Comparison of ENCODE assay signal across 31 cellular contexts in the genomic region with DNA sequence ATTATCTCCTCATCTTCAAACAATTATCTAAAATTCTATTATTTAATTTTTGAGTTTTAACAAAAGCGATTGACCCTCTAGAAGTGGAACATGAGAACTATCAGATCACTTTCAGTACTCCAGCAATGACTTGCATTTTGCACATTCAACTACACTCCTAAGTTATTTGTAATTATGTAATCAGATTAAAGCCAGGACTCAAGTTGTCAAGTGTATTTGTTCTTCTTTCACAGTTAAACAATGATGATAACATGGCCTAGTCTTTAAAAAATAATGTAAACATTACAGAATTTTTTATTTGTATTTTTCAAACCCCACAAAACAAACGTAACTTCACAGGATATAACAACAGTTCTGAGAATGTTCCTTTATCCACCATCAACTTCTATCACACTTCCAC.
"Had no signal": no experiment of that assay in that cellular context is flagged by ENCODE, and none has a peak within 500 bp of the region (broad histone marks: within the 10 kb centered on the region; RNA-seq: fewer than 3 reads in every experiment).

No MANE protein-coding gene starts in this region.

- H3K4me1 ChIP-seq: breast epithelium, esophagus muscularis mucosa, foreskin keratinocyte, heart left ventricle, upper lobe of left lung had no signal

- FAIRE-seq: TTC549 had no signal

- H3K27me3 Mint-ChIP-seq: activated CD4-positive, alpha-beta memory T cell treated with anti-CD3 and anti-CD28 coated beads, Interleukin-2, amount 10 ng/mL, durations not matched to agents 7 days and 5 days; activated CD4-positive, alpha-beta T cell treated with anti-CD3 and anti-CD28 coated beads, Interleukin-2, amount 10 ng/mL, durations not matched to agents 24 days and 14 days; activated naive CD4-positive, alpha-beta T cell treated with anti-CD3 and anti-CD28 coated beads, Interleukin-2, amount 50 U/mL, for 24 hours; activated T-cell treated with anti-CD3 and anti-CD28 coated beads, Interleukin-2, amount 50 U/mL, for 24 hours; activated T-helper 17 cell treated with anti-CD3 and anti-CD28 coated beads, Interleukin-2, amount 50 U/mL, for 72 hours; naive B cell; progenitor cell of endocrine pancreas; stimulated activated naive CD8-positive, alpha-beta T cell treated with anti-CD3 and anti-CD28 coated beads, Interleukin-15, amount 100 ng/mL, for 72 hours had no signal

- H3K36me3 Mint-ChIP-seq: activated naive CD4-positive, alpha-beta T cell treated with anti-CD3 and anti-CD28 coated beads, Interleukin-2, amount 50 U/mL, for 24 hours; immature natural killer cell; mesothelial cell of epicardium; naive B cell; stimulated activated effector memory CD8-positive, alpha-beta T cell treated with anti-CD3 and anti-CD28 coated beads, Interleukin-12 subunit alpha, Interleukin-12 subunit beta, amount 100 ng/mL, for 72 hours had no signal

- DNase-seq: activated CD4-positive, alpha-beta memory T cell treated with anti-CD3 and anti-CD28 coated beads, Interleukin-2, amount 10 ng/mL, durations not matched to agents 7 days and 5 days; activated CD4-positive, alpha-beta T cell treated with anti-CD3 and anti-CD28 coated beads, Interleukin-2, amount 10 ng/mL, durations not matched to agents 24 days and 14 days; activated CD8-positive, alpha-beta memory T cell treated with anti-CD3 and anti-CD28 coated beads, Interleukin-2, amount 50 U/mL, for 48 hours; activated gamma-delta T cell treated with Interleukin-2 at 50 U/mL for 16 hours; activated T-cell treated with anti-CD3 and anti-CD28 coated beads, Interleukin-2, amount 50 U/mL, for 24 hours; central memory CD4-positive, alpha-beta T cell; foreskin keratinocyte; heart left ventricle; hypothalamus; immature natural killer cell; kidney; left colon; naive B cell; ovary; stimulated activated CD4-positive, alpha-beta T cell treated with anti-CD3 and anti-CD28 coated beads, Interleukin-4, amount 100 ng/mL, for 24 hours; stimulated activated naive CD8-positive, alpha-beta T cell treated with anti-CD3 and anti-CD28 coated beads, Interleukin-15, amount 100 ng/mL, for 72 hours; substantia nigra; T-helper 9 cell; upper lobe of left lung had no signal

- H3K9me3 Mint-ChIP-seq: activated CD4-positive, alpha-beta memory T cell treated with anti-CD3 and anti-CD28 coated beads, Interleukin-2, amount 10 ng/mL, durations not matched to agents 7 days and 5 days; activated CD4-positive, alpha-beta T cell treated with anti-CD3 and anti-CD28 coated beads, Interleukin-2, amount 10 ng/mL, durations not matched to agents 24 days and 14 days; activated naive CD4-positive, alpha-beta T cell treated with anti-CD3 and anti-CD28 coated beads, Interleukin-2, amount 50 U/mL, for 24 hours; activated T-cell treated with anti-CD3 and anti-CD28 coated beads, Interleukin-2, amount 50 U/mL, for 24 hours; activated T-helper 17 cell treated with anti-CD3 and anti-CD28 coated beads, Interleukin-2, amount 50 U/mL, for 72 hours; mesothelial cell of epicardium; stimulated activated naive CD8-positive, alpha-beta T cell treated with anti-CD3 and anti-CD28 coated beads, Interleukin-15, amount 100 ng/mL, for 72 hours had no signal

- H3K9me3 ChIP-seq: breast epithelium, esophagus muscularis mucosa, heart left ventricle, ovary, upper lobe of left lung had no signal

- H3K4me3 ChIP-seq: breast epithelium, esophagus muscularis mucosa, heart left ventricle, ovary, skin epidermis, upper lobe of left lung had no signal

- H3K36me3 ChIP-seq: breast epithelium, esophagus muscularis mucosa, heart left ventricle, ovary, upper lobe of left lung had no signal

- H3K27me3 ChIP-seq: breast epithelium, foreskin keratinocyte, heart left ventricle, ovary, upper lobe of left lung had no signal

- H3K27ac ChIP-seq: breast epithelium, esophagus muscularis mucosa, foreskin keratinocyte, heart left ventricle, ovary, skin epidermis, upper lobe of left lung, VCaP had no signal

- H3K4me1 Mint-ChIP-seq: activated CD4-positive, alpha-beta memory T cell treated with anti-CD3 and anti-CD28 coated beads, Interleukin-2, amount 10 ng/mL, durations not matched to agents 7 days and 5 days; activated CD4-positive, alpha-beta T cell treated with anti-CD3 and anti-CD28 coated beads, Interleukin-2, amount 10 ng/mL, durations not matched to agents 24 days and 14 days; activated naive CD4-positive, alpha-beta T cell treated with anti-CD3 and anti-CD28 coated beads, Interleukin-2, amount 50 U/mL, for 24 hours; activated T-helper 17 cell treated with anti-CD3 and anti-CD28 coated beads, Interleukin-2, amount 50 U/mL, for 72 hours; immature natural killer cell; naive B cell; stimulated activated effector memory CD8-positive, alpha-beta T cell treated with anti-CD3 and anti-CD28 coated beads, Interleukin-12 subunit alpha, Interleukin-12 subunit beta, amount 100 ng/mL, for 72 hours; stimulated activated naive CD8-positive, alpha-beta T cell treated with anti-CD3 and anti-CD28 coated beads, Interleukin-15, amount 100 ng/mL, for 72 hours had no signal

- H3K4me3 Mint-ChIP-seq: activated CD4-positive, alpha-beta memory T cell treated with anti-CD3 and anti-CD28 coated beads, Interleukin-2, amount 10 ng/mL, durations not matched to agents 7 days and 5 days; activated CD4-positive, alpha-beta T cell treated with anti-CD3 and anti-CD28 coated beads, Interleukin-2, amount 10 ng/mL, durations not matched to agents 24 days and 14 days; activated naive CD4-positive, alpha-beta T cell treated with anti-CD3 and anti-CD28 coated beads, Interleukin-2, amount 50 U/mL, for 24 hours; activated T-cell treated with anti-CD3 and anti-CD28 coated beads, Interleukin-2, amount 50 U/mL, for 24 hours; activated T-helper 17 cell treated with anti-CD3 and anti-CD28 coated beads, Interleukin-2, amount 50 U/mL, for 72 hours; immature natural killer cell; mesothelial cell of epicardium; naive B cell; stimulated activated effector memory CD8-positive, alpha-beta T cell treated with anti-CD3 and anti-CD28 coated beads, Interleukin-12 subunit alpha, Interleukin-12 subunit beta, amount 100 ng/mL, for 72 hours; stimulated activated naive CD8-positive, alpha-beta T cell treated with anti-CD3 and anti-CD28 coated beads, Interleukin-15, amount 100 ng/mL, for 72 hours had no signal

- H3K27ac Mint-ChIP-seq: activated CD4-positive, alpha-beta memory T cell treated with anti-CD3 and anti-CD28 coated beads, Interleukin-2, amount 10 ng/mL, durations not matched to agents 7 days and 5 days; activated CD4-positive, alpha-beta T cell treated with anti-CD3 and anti-CD28 coated beads, Interleukin-2, amount 10 ng/mL, durations not matched to agents 24 days and 14 days; activated naive CD4-positive, alpha-beta T cell treated with anti-CD3 and anti-CD28 coated beads, Interleukin-2, amount 50 U/mL, for 24 hours; activated T-cell treated with anti-CD3 and anti-CD28 coated beads, Interleukin-2, amount 50 U/mL, for 24 hours; activated T-helper 17 cell treated with anti-CD3 and anti-CD28 coated beads, Interleukin-2, amount 50 U/mL, for 72 hours; mesothelial cell of epicardium; naive B cell; progenitor cell of endocrine pancreas; stimulated activated effector memory CD8-positive, alpha-beta T cell treated with anti-CD3 and anti-CD28 coated beads, Interleukin-12 subunit alpha, Interleukin-12 subunit beta, amount 100 ng/mL, for 72 hours; stimulated activated naive CD8-positive, alpha-beta T cell treated with anti-CD3 and anti-CD28 coated beads, Interleukin-15, amount 100 ng/mL, for 72 hours had no signal

- ATAC-seq: activated CD4-positive, CD25-positive, alpha-beta regulatory T cell treated with anti-CD3 and anti-CD28 coated beads, Interleukin-2, amount 50 U/mL, for 24 hours; activated T-helper 17 cell treated with anti-CD3 and anti-CD28 coated beads, Interleukin-2, amount 50 U/mL, for 72 hours; foreskin keratinocyte; heart left ventricle; left colon; sciatic nerve; stimulated activated effector memory CD8-positive, alpha-beta T cell treated with anti-CD3 and anti-CD28 coated beads, Interleukin-12 subunit alpha, Interleukin-12 subunit beta, amount 100 ng/mL, for 72 hours; stimulated activated naive CD8-positive, alpha-beta T cell treated with anti-CD3 and anti-CD28 coated beads, Interleukin-15, amount 100 ng/mL, for 72 hours had no signal
